11 cellular contexts compared by ENCODE assay signal in genomic region chr18:58400337-58400885, GRCh38.
DNase-seq lines count a peak whose midpoint lies in the region; ATAC-seq and TF ChIP-seq lines count a peak whose summit lies in the region.
"Had no signal": no experiment of that assay in that cellular context is flagged by ENCODE, and none has a peak within 500 bp of the region (broad histone marks: within the 10 kb centered on the region; RNA-seq: fewer than 3 reads in every experiment).

No MANE protein-coding gene starts in this region.

- peaks cover 70% of the 10 kb centered on the region for H3K4me1 Mint-ChIP-seq in nephron

- TF ChIP-seq CTCF in HEK293 (tag by site-specific recombination; IDR thresholded peaks at IDR 0.05) (no peak), nephron (IDR thresholded peaks at IDR 0.05; ENCODE audit: unreplicated experiment in 3 of 3) (no peak), psoas muscle (IDR thresholded peaks at IDR 0.05) (no peak)

- H3K4me3 ChIP-seq in HEK293 (ENCODE audit: low read depth, low read length) (no peak overlapping the region), psoas muscle (no peak overlapping the region)

- WGBS in psoas muscle, 3 donors = 56 to 66% (median 58%) methylated on average over 14 of the region's 14 CpGs

- H3K36me3 Mint-ChIP-seq in nephron (ENCODE audit: low read depth) = peaks cover 33% of the 10 kb centered on the region

- peaks cover 5% of the 10 kb centered on the region for H3K4me1 ChIP-seq in HEK293 (ENCODE audit: control insufficient read depth, insufficient read depth, low read length)
- H3K4me1 ChIP-seq in psoas muscle = peaks cover 13% of the 10 kb centered on the region

- peaks cover 0 to 16% of the 10 kb centered on the region in 2 experiments; a peak in 1 of 3 replicates for H3K36me3 ChIP-seq in HEK293 (ENCODE audit: control insufficient read depth in 2 of 2, insufficient read depth in 1 of 2, low read length in 2 of 2)
- H3K36me3 ChIP-seq in psoas muscle (ENCODE audit: insufficient read depth in 1 of 2, low read depth in 1 of 2) = peaks cover 0 to 11% of the 10 kb centered on the region in 2 donors

- no peaks in the 10 kb centered on the region for H3K9me3 Mint-ChIP-seq in nephron
- H3K9me3 Mint-ChIP-seq: activated B cell treated with CpG ODN at 0.5 μM for 24 hours had no signal

- POLR2A ChIA-PET in HEK293 (lab: Yijun Ruan, JAX) = no interaction called here

- H3K9me3 ChIP-seq in HEK293 (ENCODE audit: control insufficient read depth, insufficient read depth, low read depth, low read length) = no peaks in the 10 kb centered on the region
- no peaks in the 10 kb centered on the region for H3K9me3 ChIP-seq in psoas muscle

- intact Hi-C loops in psoas muscle (cut with DNase I) = loop anchor here (1.0 to 10.0 kb wide), 3 partner anchors 93 to 364 kb away; no protein-coding TSS in a partner anchor

- no peak for ATAC-seq in psoas muscle

- H3K27me3 Mint-ChIP-seq in nephron (ENCODE audit: low read depth) = peaks cover 4% of the 10 kb centered on the region
- H3K27me3 Mint-ChIP-seq: activated B cell treated with CpG ODN at 0.5 μM for 24 hours had no signal

- H3K27me3 ChIP-seq in psoas muscle (ENCODE audit: insufficient read depth in 3 of 3, low read length in 2 of 3) = no peaks in the 10 kb centered on the region

- H3K27ac Mint-ChIP-seq in nephron = peak overlapping the region; percentile 61 to 84 (median 81)
- H3K27ac Mint-ChIP-seq: activated B cell treated with CpG ODN at 0.5 μM for 24 hours had no signal

- DNase-seq in DMS 273 (lab: John Stamatoyannopoulos, UW; ENCODE audit: unreplicated experiment) (peak; percentile 28), DMS 273 treated with DMSO at 0.1 percent for 48 hours (lab: John Stamatoyannopoulos, UW) (no peak), 8988T (no peak), psoas muscle (no peak)
- peak; percentile 40 for DNase-seq in activated naive CD4-positive, alpha-beta T cell treated with anti-CD3 and anti-CD28 coated beads, Interleukin-2, amount 50 U/mL, for 16 hours
- DNase-seq in effector CD4-positive, alpha-beta T cell = no peak
- DNase-seq: activated B cell treated with CpG ODN at 0.5 μM for 24 hours, amygdala, NCI-H2081 had no signal

- H3K27ac ChIP-seq in HEK293 (ENCODE audit: extremely low read depth, low read depth, low read length) = no peak overlapping the region
- H3K27ac ChIP-seq in psoas muscle = no peak overlapping the region

- no peak overlapping the region for H3K4me3 Mint-ChIP-seq in nephron
- H3K4me3 Mint-ChIP-seq: activated B cell treated with CpG ODN at 0.5 μM for 24 hours had no signal

- CTCF ChIA-PET in HEK293 (lab: Yijun Ruan, JAX) = interaction anchor here (0.6 to 2.1 kb wide), 8 partner anchors 12 to 1142 kb away, joined by 3 to 8 read pairs (median 4); no protein-coding TSS in a partner anchor

TF ChIP-seq in HEK293, 187 proteins besides CTCF, POLR2A, EP300 and RAD21:
- TF ChIP-seq ZNF157 (tag by site-specific recombination; IDR thresholded peaks at IDR 0.05) (peak; percentile 54; the same call in 1 of the 2 replicates), ZNF654 (tag by site-specific recombination; IDR thresholded peaks at IDR 0.05; ENCODE audit: low read depth) (no peak), BCL11B (tag by site-specific recombination; IDR thresholded peaks at IDR 0.05; ENCODE audit: low read depth) (no peak), KLF1 (tag by site-specific recombination; IDR thresholded peaks at IDR 0.05) (no peak)

Comparison
In these comparisons a context has a peak if more than half of its experiments do, and no peak if none do; other contexts are left out.
1. DNase-seq: peak in DMS 273 (single experiment) and activated naive CD4-positive, alpha-beta T cell treated with anti-CD3 and anti-CD28 coated beads, Interleukin-2, amount 50 U/mL, for 16 hours (single experiment); none in DMS 273 treated with DMSO at 0.1 percent for 48 hours (single experiment), 8988T (single experiment), effector CD4-positive, alpha-beta T cell (single experiment) and psoas muscle (0 of 2).